16 cellular contexts compared by ENCODE assay signal in the genomic region with DNA sequence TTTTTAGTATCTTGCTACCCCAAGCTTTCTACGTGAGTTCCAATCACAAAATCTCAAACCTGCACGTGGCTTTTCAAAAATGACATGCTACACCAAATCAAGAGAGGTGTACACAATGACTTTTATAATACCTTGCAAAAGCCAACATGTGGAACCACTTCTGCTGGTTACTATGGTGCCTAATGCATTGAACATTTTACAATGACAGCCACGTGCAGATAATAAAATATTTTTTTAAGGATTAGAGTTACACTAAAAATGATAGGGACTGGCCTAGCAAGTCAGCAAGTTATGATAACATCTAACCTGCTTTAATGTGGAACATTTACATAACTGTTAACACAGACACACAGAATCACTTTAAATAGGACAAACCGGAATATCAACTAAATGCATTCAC. TPM values are rescaled to one million over a fixed set of nuclear protein-coding genes. Genes with fewer than 3 reads are reported as not detected.
A peak's percentile ranks its signal among the peaks of the same experiment; 100 is the strongest.
DNase-seq lines count a peak whose midpoint lies in the region; ATAC-seq, FAIRE-seq and TF ChIP-seq lines count a peak whose summit lies in the region.
"Had no signal": no experiment of that assay in that cellular context is flagged by ENCODE, and none has a peak within 500 bp of the region (broad histone marks: within the 10 kb centered on the region; RNA-seq: fewer than 3 reads in every experiment).

No MANE protein-coding gene starts in this region.

- POLR2A ChIA-PET in CD4-positive, alpha-beta memory T cell (lab: Charles Lee; ENCODE audit: partially characterized antibody) = interaction anchor here (1.2 kb wide), 1 partner anchor 30 kb away, joined by 3 read pairs; a partner anchor contains a TSS

- H3K27ac Mint-ChIP-seq in CD4-positive, alpha-beta memory T cell = peak overlapping the region in 4 of 7 donors; percentile 43 to 82 (median 68)

- intact Hi-C loops in CD4-positive, alpha-beta memory T cell (cut with micrococcal nuclease) = no loop called here

- no peak overlapping the region for H3K4me3 ChIP-seq in CD4-positive, alpha-beta memory T cell (ENCODE audit: low read length in 2 of 2)
- no peak overlapping the region for H3K4me3 ChIP-seq in bronchial epithelial cell (ENCODE audit: low read depth, low read length)
- H3K4me3 ChIP-seq: PC-9 had no signal

- H3K4me1 ChIP-seq in CD4-positive, alpha-beta memory T cell (ENCODE audit: insufficient read depth, low read length) = peaks cover 38% of the 10 kb centered on the region

- peaks cover 11 to 12% of the 10 kb centered on the region in 2 donors for H3K36me3 Mint-ChIP-seq in CD4-positive, alpha-beta memory T cell

- CTCF ChIA-PET in CD4-positive, alpha-beta memory T cell (lab: Charles Lee; ENCODE audit: partially characterized antibody) = no interaction called here

- TF ChIP-seq CTCF in bronchial epithelial cell (IDR thresholded peaks at IDR 0.05; ENCODE audit: insufficient read depth, low read length, severe bottlenecking) = no peak

- H3K27me3 ChIP-seq in CD4-positive, alpha-beta memory T cell (ENCODE audit: insufficient read depth, low read length) = no peaks in the 10 kb centered on the region
- no peaks in the 10 kb centered on the region for H3K27me3 ChIP-seq in bronchial epithelial cell (ENCODE audit: control insufficient read depth, insufficient read depth, low read length)

- no peaks in the 10 kb centered on the region for H3K36me3 ChIP-seq in CD4-positive, alpha-beta memory T cell (ENCODE audit: insufficient read depth, low read length)
- H3K36me3 ChIP-seq in bronchial epithelial cell (ENCODE audit: control insufficient read depth, insufficient read depth, low read length) = no peaks in the 10 kb centered on the region

- ATAC-seq in HG02885 (IDR thresholded peaks at IDR 0.05; ENCODE audit: poor library complexity, unreplicated experiment) (no peak), GM21786 (IDR thresholded peaks at IDR 0.05; ENCODE audit: unreplicated experiment) (no peak)
- ATAC-seq: activated CD8-positive, alpha-beta T cell treated with anti-CD3 and anti-CD28 coated beads for 36 hours had no signal

- no peaks in the 10 kb centered on the region for H3K27me3 Mint-ChIP-seq in CD4-positive, alpha-beta memory T cell
- H3K27me3 Mint-ChIP-seq: activated CD8-positive, alpha-beta T cell treated with anti-CD3 and anti-CD28 coated beads for 36 hours had no signal

- peaks cover 36 to 59% (median 46%) of the 10 kb centered on the region in 4 donors for H3K4me1 Mint-ChIP-seq in CD4-positive, alpha-beta memory T cell

- H3K9me3 ChIP-seq in CD4-positive, alpha-beta memory T cell (ENCODE audit: control insufficient read depth in 1 of 2, low read length in 2 of 2) = no peaks in the 10 kb centered on the region

- peaks cover 0 to 2% (median 0%) of the 10 kb centered on the region in 8 donors for H3K9me3 Mint-ChIP-seq in CD4-positive, alpha-beta memory T cell
- H3K9me3 Mint-ChIP-seq: activated CD8-positive, alpha-beta T cell treated with anti-CD3 and anti-CD28 coated beads for 36 hours had no signal

- H3K27ac ChIP-seq in CD4-positive, alpha-beta memory T cell (ENCODE audit: low read depth, low read length) = no peak overlapping the region
- H3K27ac ChIP-seq: PC-9 had no signal

- no peak for DNase-seq in CD4-positive, alpha-beta memory T cell
- DNase-seq in GF-D8 (lab: John Stamatoyannopoulos, UW) (peak; percentile 8), NCI-H510A treated with DMSO at 0.1 percent for 48 hours (lab: John Stamatoyannopoulos, UW) (peak; percentile 89), bronchial epithelial cell (ENCODE audit: low read depth) (peak; percentile 6), NCI-H2227 (lab: John Stamatoyannopoulos, UW; ENCODE audit: unreplicated experiment) (no peak), cerebellar cortex (ENCODE audit: low spot score) (no peak)
- DNase-seq: activated CD8-positive, alpha-beta T cell treated with anti-CD3 and anti-CD28 coated beads for 36 hours; H7; MM.1S; NCI-H446 treated with DMSO at 0.1 percent for 48 hours; PC-9; stimulated activated CD4-positive, alpha-beta T cell treated with anti-CD3 and anti-CD28 coated beads, Interleukin-4, amount 100 ng/mL, for 24 hours; stimulated activated CD8-positive, alpha-beta memory T cell treated with anti-CD3 and anti-CD28 coated beads, Interleukin-4, amount 100 ng/mL, for 48 hours; T-helper 1 cell had no signal

- H3K4me3 Mint-ChIP-seq in CD4-positive, alpha-beta memory T cell = peak overlapping the region in 3 of 8 donors; percentile 7 to 70 (median 20)
- H3K4me3 Mint-ChIP-seq: activated CD8-positive, alpha-beta T cell treated with anti-CD3 and anti-CD28 coated beads for 36 hours had no signal

- no peak for FAIRE-seq in bronchial epithelial cell (lab: Jason Lieb, UNC)

RNA-seq across cellular contexts. Expression of a gene that starts 30.2 kb away (rescaled TPM):
- 10 to 100 TPM; 21.1 to 22.6 TPM for total RNA-seq in CD4-positive, alpha-beta memory T cell
- 1 to 10 TPM; 4.8 to 5.9 TPM for polyA plus RNA-seq in CD4-positive, alpha-beta memory T cell
- 5.8 and 7.1 TPM in 2 replicates for total RNA-seq in bronchial epithelial cell

Comparison
In these comparisons a context has a peak if more than half of its experiments do, and no peak if none do; other contexts are left out.
1. DNase-seq: peak in GF-D8 (single experiment), NCI-H510A treated with DMSO at 0.1 percent for 48 hours (single experiment) and bronchial epithelial cell (single experiment); none in CD4-positive, alpha-beta memory T cell (0 of 5), NCI-H2227 (single experiment) and cerebellar cortex (single experiment).